ENCODE assay signal across 13 cellular contexts in the genomic region with DNA sequence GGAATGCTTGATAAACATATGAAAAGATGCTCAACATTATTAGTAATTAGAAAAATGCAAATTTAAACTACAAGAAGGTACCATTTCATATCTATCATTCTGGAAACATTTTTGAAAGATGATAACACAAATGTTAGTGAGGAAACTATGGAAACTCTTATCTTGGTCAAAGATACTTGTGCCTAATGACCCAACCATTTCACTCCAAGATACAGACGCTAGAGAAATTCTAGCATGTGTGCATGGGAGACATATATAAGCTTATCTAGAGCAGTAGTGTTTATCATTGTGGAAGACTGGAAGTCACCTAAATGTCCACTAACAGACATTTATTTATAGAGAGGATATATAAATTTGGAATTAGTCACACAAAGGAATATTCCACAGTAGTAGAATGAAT.
A peak's percentile ranks its signal among the peaks of the same experiment; 100 is the strongest.
DNase-seq lines count a peak whose midpoint lies in the region; FAIRE-seq and TF ChIP-seq lines count a peak whose summit lies in the region.
"Had no signal": no experiment of that assay in that cellular context is flagged by ENCODE, and none has a peak within 500 bp of the region (broad histone marks: within the 10 kb centered on the region; RNA-seq: fewer than 3 reads in every experiment).

No MANE protein-coding gene starts in this region.

- H2BK15ac ChIP-seq in mesenchymal stem cell (ENCODE audit: low read depth, poor library complexity, severe bottlenecking): no peak overlapping the region

- no peak overlapping the region for H4K91ac ChIP-seq in mesenchymal stem cell (ENCODE audit: low read length)

- peaks cover 6% of the 10 kb centered on the region for H3K9me3 Mint-ChIP-seq in astrocyte (ENCODE audit: unreplicated experiment)

- H4K20me1 ChIP-seq in astrocyte (ENCODE audit: insufficient read depth, low read length): no peaks in the 10 kb centered on the region

- TF ChIP-seq CTCF in astrocyte (IDR thresholded peaks at IDR 0.05; ENCODE audit: insufficient read depth, low read depth, low read length): no peak

- no peak overlapping the region for H3K4ac ChIP-seq in mesenchymal stem cell (ENCODE audit: low read depth in 1 of 2, low read length in 2 of 2)

- no peak overlapping the region for H2AK5ac ChIP-seq in mesenchymal stem cell (ENCODE audit: low read length, severe bottlenecking)

- peaks cover 1% of the 10 kb centered on the region for H3K36me3 Mint-ChIP-seq in astrocyte (ENCODE audit: low read depth, unreplicated experiment)
- H3K36me3 Mint-ChIP-seq: CD4-positive, alpha-beta memory T cell; IgD-negative memory B cell had no signal

- no peak overlapping the region for H2BK5ac ChIP-seq in mesenchymal stem cell (ENCODE audit: low read depth, low read length, poor library complexity, severe bottlenecking)

- no peak overlapping the region for H3K4me2 ChIP-seq in astrocyte (ENCODE audit: low read length)
- no peak overlapping the region for H3K4me2 ChIP-seq in mesenchymal stem cell (ENCODE audit: low read length, poor library complexity, severe bottlenecking)
- H3K4me2 ChIP-seq: A549 had no signal

- H3K14ac ChIP-seq in mesenchymal stem cell (ENCODE audit: low read length in 2 of 2): no peak overlapping the region

- H3K27me3 ChIP-seq in astrocyte (ENCODE audit: insufficient read depth, low read length): no peaks in the 10 kb centered on the region
- H3K27me3 ChIP-seq in mesenchymal stem cell (ENCODE audit: control insufficient read depth in 1 of 2, insufficient read depth in 1 of 2, low read length in 2 of 2): no peaks in the 10 kb centered on the region
- H3K27me3 ChIP-seq: BE2C had no signal

- H3K9ac ChIP-seq in astrocyte (ENCODE audit: low read length) (no peak overlapping the region), mesenchymal stem cell (ENCODE audit: low read length) (no peak overlapping the region)

- H2BK120ac ChIP-seq in mesenchymal stem cell (ENCODE audit: low read depth, low read length): no peak overlapping the region

- no peak for FAIRE-seq in astrocyte (lab: Jason Lieb, UNC)
- FAIRE-seq: A549, GM12891 had no signal

- no peaks in the 10 kb centered on the region for H3K9me3 ChIP-seq in astrocyte (ENCODE audit: insufficient read depth, low read depth, low read length)
- no peaks in the 10 kb centered on the region for H3K9me3 ChIP-seq in mesenchymal stem cell (ENCODE audit: control insufficient read depth, low read length)
- H3K9me3 ChIP-seq: A549, BE2C had no signal

- H3K27ac Mint-ChIP-seq in astrocyte (ENCODE audit: unreplicated experiment): no peak overlapping the region
- H3K27ac Mint-ChIP-seq: CD4-positive, alpha-beta memory T cell; IgD-negative memory B cell had no signal

- H2AFZ ChIP-seq in astrocyte (ENCODE audit: low read depth, low read length): no peak overlapping the region
- no peak overlapping the region for H2AFZ ChIP-seq in mesenchymal stem cell (ENCODE audit: low read depth, low read length)

- no CpG with 5 or more reads among the region's 1 CpG for WGBS in mesenchymal stem cell

- H2BK12ac ChIP-seq in mesenchymal stem cell (ENCODE audit: low read length in 2 of 2): no peak overlapping the region

- H3K27me3 Mint-ChIP-seq in astrocyte (ENCODE audit: low read depth, unreplicated experiment): no peaks in the 10 kb centered on the region
- H3K27me3 Mint-ChIP-seq: IgD-negative memory B cell had no signal

- no peaks in the 10 kb centered on the region for H3K79me1 ChIP-seq in mesenchymal stem cell (replicated peaks; ENCODE audit: low read length, poor library complexity, severe bottlenecking)

- H3K4me1 ChIP-seq in astrocyte (ENCODE audit: insufficient read depth, low read length): no peaks in the 10 kb centered on the region
- H3K4me1 ChIP-seq in mesenchymal stem cell (ENCODE audit: control insufficient read depth, insufficient read depth, low read depth, low read length): no peaks in the 10 kb centered on the region
- H3K4me1 ChIP-seq: A549, BE2C had no signal

- H3K23ac ChIP-seq in mesenchymal stem cell (ENCODE audit: low read length in 2 of 2): no peak overlapping the region

- DNase-seq in NCI-H226 (peak; percentile 92), astrocyte (ENCODE audit: low read depth) (peak; percentile 30), mesenchymal stem cell (peak; percentile 33), OCI-M2 (lab: John Stamatoyannopoulos, UW; ENCODE audit: unreplicated experiment) (no peak), SW 1271 (lab: John Stamatoyannopoulos, UW) (no peak)
- DNase-seq in activated naive CD4-positive, alpha-beta T cell treated with Interleukin-2 at 50 U/mL for 16 hours: no peak
- DNase-seq: BE2C; CD4-positive, alpha-beta memory T cell; DMS79 had no signal

- no peak overlapping the region for H3K4me3 Mint-ChIP-seq in astrocyte (ENCODE audit: unreplicated experiment)
- H3K4me3 Mint-ChIP-seq: CD4-positive, alpha-beta memory T cell; IgD-negative memory B cell had no signal

- peaks cover 2% of the 10 kb centered on the region for H3K4me1 Mint-ChIP-seq in astrocyte (ENCODE audit: low read depth, unreplicated experiment)
- H3K4me1 Mint-ChIP-seq: CD4-positive, alpha-beta memory T cell; IgD-negative memory B cell had no signal

- H4K8ac ChIP-seq in mesenchymal stem cell (ENCODE audit: low read length): no peak overlapping the region

- no peaks in the 10 kb centered on the region for H3K79me2 ChIP-seq in astrocyte (ENCODE audit: insufficient read depth, low read length)

- H3K4me3 ChIP-seq in astrocyte (ENCODE audit: insufficient read depth, low read depth, low read length) (no peak overlapping the region), mesenchymal stem cell (ENCODE audit: insufficient read depth in 1 of 2, low read depth in 1 of 2, low read length in 2 of 2) (no peak overlapping the region)
- H3K4me3 ChIP-seq: A549 had no signal

- no peak overlapping the region for H3K18ac ChIP-seq in mesenchymal stem cell (ENCODE audit: low read depth in 1 of 2, low read length in 2 of 2)

- H3K27ac ChIP-seq in astrocyte (ENCODE audit: low read depth, low read length): no peak overlapping the region
- H3K27ac ChIP-seq in mesenchymal stem cell (ENCODE audit: low read length, poor library complexity, severe bottlenecking): no peak overlapping the region
- H3K27ac ChIP-seq: A549, C4-2B had no signal

- H3K36me3 ChIP-seq in astrocyte (ENCODE audit: insufficient read depth, low read length) (no peaks in the 10 kb centered on the region), mesenchymal stem cell (ENCODE audit: control insufficient read depth in 1 of 2, insufficient read depth in 2 of 2, low read depth in 1 of 2, low read length in 2 of 2) (no peaks in the 10 kb centered on the region)
- H3K36me3 ChIP-seq: BE2C had no signal

Comparison
In these comparisons a context has a peak if more than half of its experiments do, and no peak if none do; other contexts are left out.
1. DNase-seq: peak in NCI-H226 (single experiment), astrocyte (single experiment) and mesenchymal stem cell (single experiment); none in OCI-M2 (single experiment), SW 1271 (0 of 2) and activated naive CD4-positive, alpha-beta T cell treated with Interleukin-2 at 50 U/mL for 16 hours (single experiment).